In genomic region chr4:70705146-70705855, GRCh38 we compare ENCODE assay signal across 1 cellular context.
TF ChIP-seq lines count a peak whose summit lies in the region.

No MANE protein-coding gene starts in this region.

TF ChIP-seq in HepG2, 621 proteins besides CTCF, POLR2A, EP300 and RAD21 (continued from another document and continues in another):
- TF ChIP-seq, protein P1, sequence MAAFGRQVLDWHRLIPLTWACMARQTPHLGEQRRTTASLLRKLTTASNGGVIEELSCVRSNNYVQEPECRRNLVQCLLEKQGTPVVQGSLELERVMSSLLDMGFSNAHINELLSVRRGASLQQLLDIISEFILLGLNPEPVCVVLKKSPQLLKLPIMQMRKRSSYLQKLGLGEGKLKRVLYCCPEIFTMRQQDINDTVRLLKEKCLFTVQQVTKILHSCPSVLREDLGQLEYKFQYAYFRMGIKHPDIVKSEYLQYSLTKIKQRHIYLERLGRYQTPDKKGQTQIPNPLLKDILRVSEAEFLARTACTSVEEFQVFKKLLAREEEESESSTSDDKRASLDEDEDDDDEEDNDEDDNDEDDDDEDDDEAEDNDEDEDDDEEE (CRISPR knock-in tag; IDR thresholded peaks at IDR 0.05), result 0 out of 2 replicates have a peak, but pooled peaks have one; percentile 51
- TF ChIP-seq IRF2 (CRISPR knock-in tag; IDR thresholded peaks at IDR 0.05) (peak; percentile 25; the same call in 1 of the 2 replicates), TEF (CRISPR knock-in tag; IDR thresholded peaks at IDR 0.05) (0 out of 2 replicates have a peak, but pooled peaks have one; percentile 37), ELF4 (CRISPR knock-in tag; IDR thresholded peaks at IDR 0.05; ENCODE audit: borderline replicate concordance) (no peak), ONECUT2 (CRISPR knock-in tag; IDR thresholded peaks at IDR 0.05) (no peak), EZH2 (conservative IDR thresholded peaks at IDR 0.05; ENCODE audit: low read depth, low read length) (no peak), TMF1 (CRISPR knock-in tag; IDR thresholded peaks at IDR 0.05; ENCODE audit: low read depth) (no peak), SIN3A (IDR thresholded peaks at IDR 0.05; ENCODE audit: borderline replicate concordance, low read depth, low read length) (no peak), AKAP8 (CRISPR knock-in tag; IDR thresholded peaks at IDR 0.05) (no peak), ARID5B (CRISPR knock-in tag; IDR thresholded peaks at IDR 0.05) (peak; percentile 45; the same call in 1 of the 2 replicates), ZNF180 (CRISPR knock-in tag; IDR thresholded peaks at IDR 0.05; ENCODE audit: borderline replicate concordance, low read depth) (no peak), ZFP62 (CRISPR knock-in tag; IDR thresholded peaks at IDR 0.05) (no peak), ZBTB42 (CRISPR knock-in tag; IDR thresholded peaks at IDR 0.05) (no peak), NFATC3 (CRISPR knock-in tag; IDR thresholded peaks at IDR 0.05) (no peak), WIZ (CRISPR knock-in tag; IDR thresholded peaks at IDR 0.05) (no peak), REL (CRISPR knock-in tag; conservative IDR thresholded peaks at IDR 0.05) (no peak), PRPF4 (IDR thresholded peaks at IDR 0.05; ENCODE audit: low read depth, low read length, poor library complexity, severe bottlenecking) (no peak), TP53 (CRISPR knock-in tag; conservative IDR thresholded peaks at IDR 0.05) (no peak), MIER3 (CRISPR knock-in tag; IDR thresholded peaks at IDR 0.05; ENCODE audit: borderline replicate concordance) (no peak), JUN (CRISPR knock-in tag; IDR thresholded peaks at IDR 0.05) (no peak), MLLT10 (CRISPR knock-in tag; IDR thresholded peaks at IDR 0.05) (no peak), ZNF614 (CRISPR knock-in tag; IDR thresholded peaks at IDR 0.05; ENCODE audit: borderline replicate concordance) (peak; percentile 17; the same call in 1 of the 2 replicates), DNMT3B (CRISPR knock-in tag; conservative IDR thresholded peaks at IDR 0.05) (peak; percentile 56; the same call in 1 of the 2 replicates), ATF1 (CRISPR knock-in tag; IDR thresholded peaks at IDR 0.05) (no peak), MYC (CRISPR knock-in tag; IDR thresholded peaks at IDR 0.05; ENCODE audit: borderline replicate concordance) (peak; percentile 95), ZNF264 (CRISPR knock-in tag; IDR thresholded peaks at IDR 0.05) (peak; percentile 32; the same call in 1 of the 2 replicates), CBFB (CRISPR knock-in tag; IDR thresholded peaks at IDR 0.05) (no peak; the same call in 1 of the 2 replicates), SYNCRIP (IDR thresholded peaks at IDR 0.05; ENCODE audit: insufficient read depth, low read depth, low read length) (no peak), TRIM22 (IDR thresholded peaks at IDR 0.05) (no peak), CHCHD3 (CRISPR knock-in tag; IDR thresholded peaks at IDR 0.05) (no peak; the same call in 1 of the 2 replicates), HMGA1 (CRISPR knock-in tag; conservative IDR thresholded peaks at IDR 0.05) (no peak), RCOR2 (CRISPR knock-in tag; IDR thresholded peaks at IDR 0.05) (no peak), ZNF792 (CRISPR knock-in tag; IDR thresholded peaks at IDR 0.05) (peak; percentile 82), ZNF781 (CRISPR knock-in tag; IDR thresholded peaks at IDR 0.05; ENCODE audit: borderline replicate concordance, not compliant biosample characterization) (peak; percentile 59), ZNF430 (CRISPR knock-in tag; IDR thresholded peaks at IDR 0.05) (0 out of 2 replicates have a peak, but pooled peaks have one; percentile 62), SMAD9 (CRISPR knock-in tag; IDR thresholded peaks at IDR 0.05) (no peak), ETV6 (CRISPR knock-in tag; conservative IDR thresholded peaks at IDR 0.05) (no peak)
- TF ChIP-seq, protein P2, sequence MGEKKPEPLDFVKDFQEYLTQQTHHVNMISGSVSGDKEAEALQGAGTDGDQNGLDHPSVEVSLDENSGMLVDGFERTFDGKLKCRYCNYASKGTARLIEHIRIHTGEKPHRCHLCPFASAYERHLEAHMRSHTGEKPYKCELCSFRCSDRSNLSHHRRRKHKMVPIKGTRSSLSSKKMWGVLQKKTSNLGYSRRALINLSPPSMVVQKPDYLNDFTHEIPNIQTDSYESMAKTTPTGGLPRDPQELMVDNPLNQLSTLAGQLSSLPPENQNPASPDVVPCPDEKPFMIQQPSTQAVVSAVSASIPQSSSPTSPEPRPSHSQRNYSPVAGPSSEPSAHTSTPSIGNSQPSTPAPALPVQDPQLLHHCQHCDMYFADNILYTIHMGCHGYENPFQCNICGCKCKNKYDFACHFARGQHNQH (CRISPR knock-in tag; IDR thresholded peaks at IDR 0.05), result 0 out of 2 replicates have a peak, but pooled peaks have one; percentile 52
- TF ChIP-seq, protein P3, sequence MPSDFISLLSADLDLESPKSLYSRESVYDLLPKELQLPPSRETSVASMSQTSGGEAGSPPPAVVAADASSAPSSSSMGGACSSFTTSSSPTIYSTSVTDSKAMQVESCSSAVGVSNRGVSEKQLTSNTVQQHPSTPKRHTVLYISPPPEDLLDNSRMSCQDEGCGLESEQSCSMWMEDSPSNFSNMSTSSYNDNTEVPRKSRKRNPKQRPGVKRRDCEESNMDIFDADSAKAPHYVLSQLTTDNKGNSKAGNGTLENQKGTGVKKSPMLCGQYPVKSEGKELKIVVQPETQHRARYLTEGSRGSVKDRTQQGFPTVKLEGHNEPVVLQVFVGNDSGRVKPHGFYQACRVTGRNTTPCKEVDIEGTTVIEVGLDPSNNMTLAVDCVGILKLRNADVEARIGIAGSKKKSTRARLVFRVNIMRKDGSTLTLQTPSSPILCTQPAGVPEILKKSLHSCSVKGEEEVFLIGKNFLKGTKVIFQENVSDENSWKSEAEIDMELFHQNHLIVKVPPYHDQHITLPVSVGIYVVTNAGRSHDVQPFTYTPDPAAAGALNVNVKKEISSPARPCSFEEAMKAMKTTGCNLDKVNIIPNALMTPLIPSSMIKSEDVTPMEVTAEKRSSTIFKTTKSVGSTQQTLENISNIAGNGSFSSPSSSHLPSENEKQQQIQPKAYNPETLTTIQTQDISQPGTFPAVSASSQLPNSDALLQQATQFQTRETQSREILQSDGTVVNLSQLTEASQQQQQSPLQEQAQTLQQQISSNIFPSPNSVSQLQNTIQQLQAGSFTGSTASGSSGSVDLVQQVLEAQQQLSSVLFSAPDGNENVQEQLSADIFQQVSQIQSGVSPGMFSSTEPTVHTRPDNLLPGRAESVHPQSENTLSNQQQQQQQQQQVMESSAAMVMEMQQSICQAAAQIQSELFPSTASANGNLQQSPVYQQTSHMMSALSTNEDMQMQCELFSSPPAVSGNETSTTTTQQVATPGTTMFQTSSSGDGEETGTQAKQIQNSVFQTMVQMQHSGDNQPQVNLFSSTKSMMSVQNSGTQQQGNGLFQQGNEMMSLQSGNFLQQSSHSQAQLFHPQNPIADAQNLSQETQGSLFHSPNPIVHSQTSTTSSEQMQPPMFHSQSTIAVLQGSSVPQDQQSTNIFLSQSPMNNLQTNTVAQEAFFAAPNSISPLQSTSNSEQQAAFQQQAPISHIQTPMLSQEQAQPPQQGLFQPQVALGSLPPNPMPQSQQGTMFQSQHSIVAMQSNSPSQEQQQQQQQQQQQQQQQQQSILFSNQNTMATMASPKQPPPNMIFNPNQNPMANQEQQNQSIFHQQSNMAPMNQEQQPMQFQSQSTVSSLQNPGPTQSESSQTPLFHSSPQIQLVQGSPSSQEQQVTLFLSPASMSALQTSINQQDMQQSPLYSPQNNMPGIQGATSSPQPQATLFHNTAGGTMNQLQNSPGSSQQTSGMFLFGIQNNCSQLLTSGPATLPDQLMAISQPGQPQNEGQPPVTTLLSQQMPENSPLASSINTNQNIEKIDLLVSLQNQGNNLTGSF (CRISPR knock-in tag; IDR thresholded peaks at IDR 0.05), result no peak; the same call in 1 of the 2 replicates
- TF ChIP-seq, protein P4, sequence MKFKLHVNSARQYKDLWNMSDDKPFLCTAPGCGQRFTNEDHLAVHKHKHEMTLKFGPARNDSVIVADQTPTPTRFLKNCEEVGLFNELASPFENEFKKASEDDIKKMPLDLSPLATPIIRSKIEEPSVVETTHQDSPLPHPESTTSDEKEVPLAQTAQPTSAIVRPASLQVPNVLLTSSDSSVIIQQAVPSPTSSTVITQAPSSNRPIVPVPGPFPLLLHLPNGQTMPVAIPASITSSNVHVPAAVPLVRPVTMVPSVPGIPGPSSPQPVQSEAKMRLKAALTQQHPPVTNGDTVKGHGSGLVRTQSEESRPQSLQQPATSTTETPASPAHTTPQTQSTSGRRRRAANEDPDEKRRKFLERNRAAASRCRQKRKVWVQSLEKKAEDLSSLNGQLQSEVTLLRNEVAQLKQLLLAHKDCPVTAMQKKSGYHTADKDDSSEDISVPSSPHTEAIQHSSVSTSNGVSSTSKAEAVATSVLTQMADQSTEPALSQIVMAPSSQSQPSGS (CRISPR knock-in tag; IDR thresholded peaks at IDR 0.05), result peak; percentile 59; the same call in 1 of the 2 replicates
- TF ChIP-seq, protein P5, sequence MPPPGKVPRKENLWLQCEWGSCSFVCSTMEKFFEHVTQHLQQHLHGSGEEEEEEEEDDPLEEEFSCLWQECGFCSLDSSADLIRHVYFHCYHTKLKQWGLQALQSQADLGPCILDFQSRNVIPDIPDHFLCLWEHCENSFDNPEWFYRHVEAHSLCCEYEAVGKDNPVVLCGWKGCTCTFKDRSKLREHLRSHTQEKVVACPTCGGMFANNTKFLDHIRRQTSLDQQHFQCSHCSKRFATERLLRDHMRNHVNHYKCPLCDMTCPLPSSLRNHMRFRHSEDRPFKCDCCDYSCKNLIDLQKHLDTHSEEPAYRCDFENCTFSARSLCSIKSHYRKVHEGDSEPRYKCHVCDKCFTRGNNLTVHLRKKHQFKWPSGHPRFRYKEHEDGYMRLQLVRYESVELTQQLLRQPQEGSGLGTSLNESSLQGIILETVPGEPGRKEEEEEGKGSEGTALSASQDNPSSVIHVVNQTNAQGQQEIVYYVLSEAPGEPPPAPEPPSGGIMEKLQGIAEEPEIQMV (CRISPR knock-in tag; IDR thresholded peaks at IDR 0.05; ENCODE audit: low read depth), result no peak
- TF ChIP-seq, protein P6, sequence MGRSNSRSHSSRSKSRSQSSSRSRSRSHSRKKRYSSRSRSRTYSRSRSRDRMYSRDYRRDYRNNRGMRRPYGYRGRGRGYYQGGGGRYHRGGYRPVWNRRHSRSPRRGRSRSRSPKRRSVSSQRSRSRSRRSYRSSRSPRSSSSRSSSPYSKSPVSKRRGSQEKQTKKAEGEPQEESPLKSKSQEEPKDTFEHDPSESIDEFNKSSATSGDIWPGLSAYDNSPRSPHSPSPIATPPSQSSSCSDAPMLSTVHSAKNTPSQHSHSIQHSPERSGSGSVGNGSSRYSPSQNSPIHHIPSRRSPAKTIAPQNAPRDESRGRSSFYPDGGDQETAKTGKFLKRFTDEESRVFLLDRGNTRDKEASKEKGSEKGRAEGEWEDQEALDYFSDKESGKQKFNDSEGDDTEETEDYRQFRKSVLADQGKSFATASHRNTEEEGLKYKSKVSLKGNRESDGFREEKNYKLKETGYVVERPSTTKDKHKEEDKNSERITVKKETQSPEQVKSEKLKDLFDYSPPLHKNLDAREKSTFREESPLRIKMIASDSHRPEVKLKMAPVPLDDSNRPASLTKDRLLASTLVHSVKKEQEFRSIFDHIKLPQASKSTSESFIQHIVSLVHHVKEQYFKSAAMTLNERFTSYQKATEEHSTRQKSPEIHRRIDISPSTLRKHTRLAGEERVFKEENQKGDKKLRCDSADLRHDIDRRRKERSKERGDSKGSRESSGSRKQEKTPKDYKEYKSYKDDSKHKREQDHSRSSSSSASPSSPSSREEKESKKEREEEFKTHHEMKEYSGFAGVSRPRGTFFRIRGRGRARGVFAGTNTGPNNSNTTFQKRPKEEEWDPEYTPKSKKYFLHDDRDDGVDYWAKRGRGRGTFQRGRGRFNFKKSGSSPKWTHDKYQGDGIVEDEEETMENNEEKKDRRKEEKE (IDR thresholded peaks at IDR 0.05), result no peak
- TF ChIP-seq, protein P7, sequence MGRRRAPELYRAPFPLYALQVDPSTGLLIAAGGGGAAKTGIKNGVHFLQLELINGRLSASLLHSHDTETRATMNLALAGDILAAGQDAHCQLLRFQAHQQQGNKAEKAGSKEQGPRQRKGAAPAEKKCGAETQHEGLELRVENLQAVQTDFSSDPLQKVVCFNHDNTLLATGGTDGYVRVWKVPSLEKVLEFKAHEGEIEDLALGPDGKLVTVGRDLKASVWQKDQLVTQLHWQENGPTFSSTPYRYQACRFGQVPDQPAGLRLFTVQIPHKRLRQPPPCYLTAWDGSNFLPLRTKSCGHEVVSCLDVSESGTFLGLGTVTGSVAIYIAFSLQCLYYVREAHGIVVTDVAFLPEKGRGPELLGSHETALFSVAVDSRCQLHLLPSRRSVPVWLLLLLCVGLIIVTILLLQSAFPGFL (CRISPR knock-in tag; IDR thresholded peaks at IDR 0.05), result no peak
